Comparison of ENCODE assay signal across 1 cellular context in the genomic region with DNA sequence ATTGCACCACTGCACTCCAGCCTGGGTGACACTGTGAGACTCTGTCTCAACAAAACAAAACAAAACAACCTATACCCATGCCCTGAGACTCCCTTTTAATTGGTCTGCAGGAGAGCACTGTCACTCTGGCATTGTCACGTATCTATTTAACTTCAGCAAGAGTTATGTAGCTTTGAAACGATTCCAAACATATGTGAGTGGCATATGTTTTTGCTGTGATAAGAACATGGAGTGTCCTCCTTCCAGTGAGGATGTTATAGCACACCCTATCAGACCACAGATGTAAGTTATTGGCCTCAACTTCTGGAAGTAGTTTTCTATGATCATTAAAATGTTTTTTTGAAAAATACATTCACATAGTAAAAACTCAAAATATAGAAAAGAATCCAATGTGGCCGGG.
TF ChIP-seq lines count a peak whose summit lies in the region.

No MANE protein-coding gene starts in this region.

TF ChIP-seq in K562, 482 proteins besides CTCF, POLR2A, EP300 and RAD21 (continued from another document):
- TF ChIP-seq HMG20B (CRISPR knock-in tag; IDR thresholded peaks at IDR 0.05) (no peak), NFE2L1 (tag; IDR thresholded peaks at IDR 0.05; ENCODE audit: borderline replicate concordance, low read depth) (no peak), ZNF76 (CRISPR knock-in tag; IDR thresholded peaks at IDR 0.05; ENCODE audit: borderline replicate concordance) (no peak), KLF16 (IDR thresholded peaks at IDR 0.05) (peak; percentile 48; the same call in 1 of the 2 replicates), ZBTB7A (IDR thresholded peaks at IDR 0.05; ENCODE audit: borderline replicate concordance, control insufficient read depth, low read depth, low read length) (no peak), CXXC5 (CRISPR knock-in tag; IDR thresholded peaks at IDR 0.05) (no peak), PHB (CRISPR knock-in tag; IDR thresholded peaks at IDR 0.05) (no peak), BDP1 (IDR thresholded peaks at IDR 0.05; ENCODE audit: insufficient read depth, insufficient read length) (no peak)
- TF ChIP-seq, protein P1, sequence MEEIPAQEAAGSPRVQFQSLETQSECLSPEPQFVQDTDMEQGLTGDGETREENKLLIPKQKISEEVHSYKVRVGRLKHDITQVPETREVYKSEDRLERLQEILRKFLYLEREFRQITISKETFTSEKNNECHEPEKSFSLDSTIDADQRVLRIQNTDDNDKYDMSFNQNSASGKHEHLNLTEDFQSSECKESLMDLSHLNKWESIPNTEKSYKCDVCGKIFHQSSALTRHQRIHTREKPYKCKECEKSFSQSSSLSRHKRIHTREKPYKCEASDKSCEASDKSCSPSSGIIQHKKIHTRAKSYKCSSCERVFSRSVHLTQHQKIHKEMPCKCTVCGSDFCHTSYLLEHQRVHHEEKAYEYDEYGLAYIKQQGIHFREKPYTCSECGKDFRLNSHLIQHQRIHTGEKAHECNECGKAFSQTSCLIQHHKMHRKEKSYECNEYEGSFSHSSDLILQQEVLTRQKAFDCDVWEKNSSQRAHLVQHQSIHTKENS (CRISPR knock-in tag; IDR thresholded peaks at IDR 0.05): no peak
- TF ChIP-seq, protein P2, sequence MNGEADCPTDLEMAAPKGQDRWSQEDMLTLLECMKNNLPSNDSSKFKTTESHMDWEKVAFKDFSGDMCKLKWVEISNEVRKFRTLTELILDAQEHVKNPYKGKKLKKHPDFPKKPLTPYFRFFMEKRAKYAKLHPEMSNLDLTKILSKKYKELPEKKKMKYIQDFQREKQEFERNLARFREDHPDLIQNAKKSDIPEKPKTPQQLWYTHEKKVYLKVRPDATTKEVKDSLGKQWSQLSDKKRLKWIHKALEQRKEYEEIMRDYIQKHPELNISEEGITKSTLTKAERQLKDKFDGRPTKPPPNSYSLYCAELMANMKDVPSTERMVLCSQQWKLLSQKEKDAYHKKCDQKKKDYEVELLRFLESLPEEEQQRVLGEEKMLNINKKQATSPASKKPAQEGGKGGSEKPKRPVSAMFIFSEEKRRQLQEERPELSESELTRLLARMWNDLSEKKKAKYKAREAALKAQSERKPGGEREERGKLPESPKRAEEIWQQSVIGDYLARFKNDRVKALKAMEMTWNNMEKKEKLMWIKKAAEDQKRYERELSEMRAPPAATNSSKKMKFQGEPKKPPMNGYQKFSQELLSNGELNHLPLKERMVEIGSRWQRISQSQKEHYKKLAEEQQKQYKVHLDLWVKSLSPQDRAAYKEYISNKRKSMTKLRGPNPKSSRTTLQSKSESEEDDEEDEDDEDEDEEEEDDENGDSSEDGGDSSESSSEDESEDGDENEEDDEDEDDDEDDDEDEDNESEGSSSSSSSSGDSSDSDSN (IDR thresholded peaks at IDR 0.05; ENCODE audit: borderline replicate concordance in 1 of 2, low read depth in 2 of 2, low read length in 2 of 2): no peak
